In the genomic region with DNA sequence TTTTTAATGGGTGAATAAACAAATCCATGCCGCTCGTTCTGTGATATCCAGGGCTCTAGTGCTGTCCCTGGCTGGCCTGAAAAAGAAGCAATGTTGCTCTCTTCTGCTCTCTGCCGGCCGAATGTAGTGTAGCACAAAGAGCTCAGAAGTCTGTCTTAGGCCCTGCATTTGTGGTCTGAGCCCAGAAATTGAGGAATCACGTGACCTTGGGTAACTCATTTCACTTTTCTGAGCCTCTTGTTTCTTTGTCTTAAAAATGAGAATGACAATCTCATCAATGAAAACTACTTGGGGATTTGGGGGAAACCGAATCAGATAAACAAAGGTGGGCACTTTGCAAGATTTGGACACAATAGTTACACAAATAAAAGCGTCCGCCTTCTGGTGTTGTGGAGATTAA, we compare ENCODE assay signal across 8 cellular contexts.
DNase-seq lines count a peak whose midpoint lies in the region; ATAC-seq and TF ChIP-seq lines count a peak whose summit lies in the region.

No MANE protein-coding gene starts in this region.

- in situ Hi-C loops in T47D (cut with HindIII; ENCODE audit: low pct_unique_long_range_greater_than_20kb, low sequenced_read_pairs): no loop called here

- TF ChIP-seq POLR2A in GM18505 (IDR thresholded peaks at IDR 0.05; ENCODE audit: borderline replicate concordance, extremely low read depth, insufficient read depth, insufficient read length): no peak

- no peak for TF ChIP-seq EP300 in Ishikawa (IDR thresholded peaks at IDR 0.05; ENCODE audit: borderline replicate concordance)

- peak; percentile 19 to 52 for DNase-seq in NCI-H524 (lab: John Stamatoyannopoulos, UW)
- no peak for DNase-seq in NCI-H524 treated with DMSO at 0.1 percent for 48 hours (lab: John Stamatoyannopoulos, UW)
- DNase-seq in SW 1271 (lab: John Stamatoyannopoulos, UW): peak; percentile 7 to 21
- DNase-seq in T47D (ENCODE audit: low read depth in 1 of 2, low spot score in 1 of 2): peak; percentile 59 to 72
- DNase-seq in islet precursor cell: peak; percentile 88
- DNase-seq in stimulated activated CD4-positive, alpha-beta T cell treated with anti-CD3 and anti-CD28 coated beads, Interleukin-1b, Interleukin-23, amount 100 ng/mL, for 4 hours (ENCODE audit: low read depth in 2 of 2): peak; percentile 11 to 19

- no peak for ATAC-seq in GM18505 (IDR thresholded peaks at IDR 0.05; ENCODE audit: unreplicated experiment)

- TF ChIP-seq RAD21 in Ishikawa (IDR thresholded peaks at IDR 0.05; ENCODE audit: low read depth): peak; percentile 51

TF ChIP-seq in Ishikawa, 13 proteins besides CTCF, POLR2A, EP300 and RAD21:
- TF ChIP-seq, protein P1, sequence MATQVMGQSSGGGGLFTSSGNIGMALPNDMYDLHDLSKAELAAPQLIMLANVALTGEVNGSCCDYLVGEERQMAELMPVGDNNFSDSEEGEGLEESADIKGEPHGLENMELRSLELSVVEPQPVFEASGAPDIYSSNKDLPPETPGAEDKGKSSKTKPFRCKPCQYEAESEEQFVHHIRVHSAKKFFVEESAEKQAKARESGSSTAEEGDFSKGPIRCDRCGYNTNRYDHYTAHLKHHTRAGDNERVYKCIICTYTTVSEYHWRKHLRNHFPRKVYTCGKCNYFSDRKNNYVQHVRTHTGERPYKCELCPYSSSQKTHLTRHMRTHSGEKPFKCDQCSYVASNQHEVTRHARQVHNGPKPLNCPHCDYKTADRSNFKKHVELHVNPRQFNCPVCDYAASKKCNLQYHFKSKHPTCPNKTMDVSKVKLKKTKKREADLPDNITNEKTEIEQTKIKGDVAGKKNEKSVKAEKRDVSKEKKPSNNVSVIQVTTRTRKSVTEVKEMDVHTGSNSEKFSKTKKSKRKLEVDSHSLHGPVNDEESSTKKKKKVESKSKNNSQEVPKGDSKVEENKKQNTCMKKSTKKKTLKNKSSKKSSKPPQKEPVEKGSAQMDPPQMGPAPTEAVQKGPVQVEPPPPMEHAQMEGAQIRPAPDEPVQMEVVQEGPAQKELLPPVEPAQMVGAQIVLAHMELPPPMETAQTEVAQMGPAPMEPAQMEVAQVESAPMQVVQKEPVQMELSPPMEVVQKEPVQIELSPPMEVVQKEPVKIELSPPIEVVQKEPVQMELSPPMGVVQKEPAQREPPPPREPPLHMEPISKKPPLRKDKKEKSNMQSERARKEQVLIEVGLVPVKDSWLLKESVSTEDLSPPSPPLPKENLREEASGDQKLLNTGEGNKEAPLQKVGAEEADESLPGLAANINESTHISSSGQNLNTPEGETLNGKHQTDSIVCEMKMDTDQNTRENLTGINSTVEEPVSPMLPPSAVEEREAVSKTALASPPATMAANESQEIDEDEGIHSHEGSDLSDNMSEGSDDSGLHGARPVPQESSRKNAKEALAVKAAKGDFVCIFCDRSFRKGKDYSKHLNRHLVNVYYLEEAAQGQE (IDR thresholded peaks at IDR 0.05; ENCODE audit: low read depth): no peak
- TF ChIP-seq, protein P2, sequence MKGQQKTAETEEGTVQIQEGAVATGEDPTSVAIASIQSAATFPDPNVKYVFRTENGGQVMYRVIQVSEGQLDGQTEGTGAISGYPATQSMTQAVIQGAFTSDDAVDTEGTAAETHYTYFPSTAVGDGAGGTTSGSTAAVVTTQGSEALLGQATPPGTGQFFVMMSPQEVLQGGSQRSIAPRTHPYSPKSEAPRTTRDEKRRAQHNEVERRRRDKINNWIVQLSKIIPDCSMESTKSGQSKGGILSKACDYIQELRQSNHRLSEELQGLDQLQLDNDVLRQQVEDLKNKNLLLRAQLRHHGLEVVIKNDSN (IDR thresholded peaks at IDR 0.05): peak; percentile 71
